Comparison of ENCODE assay signal across 16 cellular contexts in the genomic region with DNA sequence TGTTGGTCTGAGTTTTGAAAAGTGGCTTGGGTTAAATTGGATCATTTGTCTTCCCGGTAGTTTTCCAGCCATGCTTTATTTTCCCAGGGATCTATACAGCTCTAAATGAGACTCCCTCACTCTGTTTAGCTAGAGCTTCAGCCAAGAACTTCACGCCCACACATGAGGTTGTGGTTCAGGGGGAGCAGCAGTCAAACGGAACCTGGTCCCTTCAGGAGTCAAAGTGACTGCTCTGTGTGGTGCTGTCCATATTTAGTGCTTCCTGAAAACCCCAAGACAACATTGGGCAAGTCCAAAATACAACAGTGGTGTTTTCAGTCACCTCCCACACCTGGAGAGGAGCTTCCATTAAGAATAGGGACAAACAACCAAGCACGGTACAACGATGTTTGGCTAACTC.
DNase-seq lines count a peak whose midpoint lies in the region; ATAC-seq, FAIRE-seq and TF ChIP-seq lines count a peak whose summit lies in the region.
"Had no signal": no experiment of that assay in that cellular context is flagged by ENCODE, and none has a peak within 500 bp of the region (broad histone marks: within the 10 kb centered on the region; RNA-seq: fewer than 3 reads in every experiment).

No MANE protein-coding gene starts in this region.

- FAIRE-seq in astrocyte (lab: Jason Lieb, UNC) (no peak), GM12892 (lab: Jason Lieb, UNC) (no peak)
- FAIRE-seq: A549 had no signal

- intact Hi-C loops in activated CD4-positive, alpha-beta memory T cell treated with anti-CD3 and anti-CD28 coated beads for 36 hours (cut with micrococcal nuclease): no loop called here
- intact Hi-C loops in uterus (cut with DNase I; ENCODE audit: low total_unique reads): no loop called here

- ATAC-seq in HG02885 (IDR thresholded peaks at IDR 0.05; ENCODE audit: poor library complexity, unreplicated experiment): peak; percentile 80
- no peak for ATAC-seq in HG02970 (IDR thresholded peaks at IDR 0.05; ENCODE audit: low FRiP score, unreplicated experiment)
- ATAC-seq: A549 had no signal

- no peaks in the 10 kb centered on the region for H3K4me1 ChIP-seq in astrocyte (ENCODE audit: insufficient read depth, low read length)
- H3K4me1 ChIP-seq in uterus: no peaks in the 10 kb centered on the region

- H3K9me3 ChIP-seq in astrocyte (ENCODE audit: insufficient read depth, low read depth, low read length): no peaks in the 10 kb centered on the region
- no peaks in the 10 kb centered on the region for H3K9me3 ChIP-seq in uterus
- H3K9me3 ChIP-seq: A549, testis had no signal

- no peaks in the 10 kb centered on the region for H4K20me1 ChIP-seq in astrocyte (ENCODE audit: insufficient read depth, low read length)

- H3K36me3 ChIP-seq in astrocyte (ENCODE audit: insufficient read depth, low read length) (no peaks in the 10 kb centered on the region), uterus (no peaks in the 10 kb centered on the region)

- no peaks in the 10 kb centered on the region for H3K9me3 Mint-ChIP-seq in activated CD4-positive, alpha-beta memory T cell treated with anti-CD3 and anti-CD28 coated beads for 36 hours
- H3K9me3 Mint-ChIP-seq in activated CD4-positive, alpha-beta memory T cell treated with anti-CD3 and anti-CD28 coated beads, Interleukin-2, amount 10 ng/mL, durations not matched to agents 7 days and 5 days: no peaks in the 10 kb centered on the region
- peaks cover 3% of the 10 kb centered on the region for H3K9me3 Mint-ChIP-seq in astrocyte (ENCODE audit: unreplicated experiment)
- H3K9me3 Mint-ChIP-seq: immature natural killer cell had no signal

- no peaks in the 10 kb centered on the region for H3K79me2 ChIP-seq in astrocyte (ENCODE audit: insufficient read depth, low read length)

- CTCF ChIA-PET in activated CD4-positive, alpha-beta memory T cell treated with anti-CD3 and anti-CD28 coated beads for 36 hours (lab: Charles Lee): interaction anchor here (1.1 kb wide), 1 partner anchor 223 kb away, joined by 3 read pairs; no protein-coding TSS in a partner anchor
- CTCF ChIA-PET in activated CD4-positive, alpha-beta memory T cell treated with anti-CD3 and anti-CD28 coated beads, Interleukin-2, amount 10 ng/mL, durations not matched to agents 7 days and 5 days (lab: Charles Lee): interaction anchor here (1.2 kb wide), 1 partner anchor 92 kb away, joined by 3 read pairs; no protein-coding TSS in a partner anchor

- no peaks in the 10 kb centered on the region for H3K27me3 ChIP-seq in astrocyte (ENCODE audit: insufficient read depth, low read length)
- H3K27me3 ChIP-seq in uterus: no peaks in the 10 kb centered on the region
- H3K27me3 ChIP-seq: testis had no signal

- peak; percentile 33 for DNase-seq in activated CD4-positive, alpha-beta memory T cell treated with anti-CD3 and anti-CD28 coated beads for 36 hours
- DNase-seq in activated CD4-positive, alpha-beta memory T cell treated with anti-CD3 and anti-CD28 coated beads, Interleukin-2, amount 10 ng/mL, durations not matched to agents 7 days and 5 days: no peak
- DNase-seq in astrocyte (ENCODE audit: low read depth): peak; percentile 70
- DNase-seq in stromal cell of bone marrow (ENCODE audit: low read depth): peak; percentile 33
- DNase-seq in GM12892 (ENCODE audit: insufficient read length): no peak
- no peak for DNase-seq in uterus
- DNase-seq: activated CD8-positive, alpha-beta memory T cell treated with anti-CD3 and anti-CD28 coated beads for 24 hours; activated naive CD4-positive, alpha-beta T cell treated with anti-CD3 and anti-CD28 coated beads, Interleukin-2, amount 50 U/mL, for 16 hours; cortex of kidney; immature natural killer cell; NCI-H345; PC-9; testis had no signal

- H3K9ac ChIP-seq in astrocyte (ENCODE audit: low read length): no peak overlapping the region

- H3K36me3 Mint-ChIP-seq in activated CD4-positive, alpha-beta memory T cell treated with anti-CD3 and anti-CD28 coated beads for 36 hours: peaks cover 17% of the 10 kb centered on the region
- peaks cover 35% of the 10 kb centered on the region for H3K36me3 Mint-ChIP-seq in activated CD4-positive, alpha-beta memory T cell treated with anti-CD3 and anti-CD28 coated beads, Interleukin-2, amount 10 ng/mL, durations not matched to agents 7 days and 5 days (ENCODE audit: low read depth)
- peaks cover 7% of the 10 kb centered on the region for H3K36me3 Mint-ChIP-seq in astrocyte (ENCODE audit: low read depth, unreplicated experiment)

- TF ChIP-seq POLR2A in GM12892 (IDR thresholded peaks at IDR 0.05; ENCODE audit: low read depth, low read length) (no peak), uterus (IDR thresholded peaks at IDR 0.05) (no peak)

- POLR2A ChIA-PET in activated CD4-positive, alpha-beta memory T cell treated with anti-CD3 and anti-CD28 coated beads for 36 hours (lab: Charles Lee): interaction anchor here (0.6 kb wide), 1 partner anchor 564 kb away, joined by 3 read pairs; no protein-coding TSS in a partner anchor
- POLR2A ChIA-PET in activated CD4-positive, alpha-beta memory T cell treated with anti-CD3 and anti-CD28 coated beads, Interleukin-2, amount 10 ng/mL, durations not matched to agents 7 days and 5 days (lab: Charles Lee): no interaction called here

- H3K27me3 Mint-ChIP-seq in activated CD4-positive, alpha-beta memory T cell treated with anti-CD3 and anti-CD28 coated beads for 36 hours: no peaks in the 10 kb centered on the region
- no peaks in the 10 kb centered on the region for H3K27me3 Mint-ChIP-seq in activated CD4-positive, alpha-beta memory T cell treated with anti-CD3 and anti-CD28 coated beads, Interleukin-2, amount 10 ng/mL, durations not matched to agents 7 days and 5 days
- H3K27me3 Mint-ChIP-seq in astrocyte (ENCODE audit: low read depth, unreplicated experiment): no peaks in the 10 kb centered on the region

- TF ChIP-seq CTCF in astrocyte (IDR thresholded peaks at IDR 0.05; ENCODE audit: insufficient read depth, low read depth, low read length): no peak
- no peak for TF ChIP-seq CTCF in uterus (IDR thresholded peaks at IDR 0.05)

- H3K4me1 Mint-ChIP-seq in activated CD4-positive, alpha-beta memory T cell treated with anti-CD3 and anti-CD28 coated beads for 36 hours (ENCODE audit: low read depth): peaks cover 33% of the 10 kb centered on the region
- peaks cover 26% of the 10 kb centered on the region for H3K4me1 Mint-ChIP-seq in activated CD4-positive, alpha-beta memory T cell treated with anti-CD3 and anti-CD28 coated beads, Interleukin-2, amount 10 ng/mL, durations not matched to agents 7 days and 5 days
- H3K4me1 Mint-ChIP-seq in astrocyte (ENCODE audit: low read depth, unreplicated experiment): peaks cover 14% of the 10 kb centered on the region

- H3K27ac ChIP-seq in astrocyte (ENCODE audit: low read depth, low read length) (no peak overlapping the region), uterus (no peak overlapping the region)
- H3K27ac ChIP-seq: A549, PC-9, testis had no signal

- H3K4me3 ChIP-seq in astrocyte (ENCODE audit: insufficient read depth, low read depth, low read length) (no peak overlapping the region), uterus (no peak overlapping the region)
- H3K4me3 ChIP-seq: A549, PC-9, testis had no signal

- no peak overlapping the region for H2AFZ ChIP-seq in astrocyte (ENCODE audit: low read depth, low read length)
- H2AFZ ChIP-seq: PC-9 had no signal

- no peak overlapping the region for H3K4me3 Mint-ChIP-seq in activated CD4-positive, alpha-beta memory T cell treated with anti-CD3 and anti-CD28 coated beads for 36 hours
- no peak overlapping the region for H3K4me3 Mint-ChIP-seq in activated CD4-positive, alpha-beta memory T cell treated with anti-CD3 and anti-CD28 coated beads, Interleukin-2, amount 10 ng/mL, durations not matched to agents 7 days and 5 days
- H3K4me3 Mint-ChIP-seq in astrocyte (ENCODE audit: unreplicated experiment): no peak overlapping the region
- H3K4me3 Mint-ChIP-seq: immature natural killer cell had no signal

- H3K4me2 ChIP-seq in astrocyte (ENCODE audit: low read length): no peak overlapping the region
- H3K4me2 ChIP-seq: A549, PC-9 had no signal

- no peak overlapping the region for H3K27ac Mint-ChIP-seq in activated CD4-positive, alpha-beta memory T cell treated with anti-CD3 and anti-CD28 coated beads for 36 hours
- no peak overlapping the region for H3K27ac Mint-ChIP-seq in activated CD4-positive, alpha-beta memory T cell treated with anti-CD3 and anti-CD28 coated beads, Interleukin-2, amount 10 ng/mL, durations not matched to agents 7 days and 5 days
- H3K27ac Mint-ChIP-seq in astrocyte (ENCODE audit: unreplicated experiment): no peak overlapping the region
- H3K27ac Mint-ChIP-seq: immature natural killer cell had no signal

Comparison
In these comparisons a context has a peak if more than half of its experiments do, and no peak if none do; other contexts are left out.
1. DNase-seq: peak in activated CD4-positive, alpha-beta memory T cell treated with anti-CD3 and anti-CD28 coated beads for 36 hours (single experiment), astrocyte (single experiment) and stromal cell of bone marrow (single experiment); none in activated CD4-positive, alpha-beta memory T cell treated with anti-CD3 and anti-CD28 coated beads, Interleukin-2, amount 10 ng/mL, durations not matched to agents 7 days and 5 days (single experiment), GM12892 (single experiment) and uterus (0 of 2).